ENCODE assay signal across 8 cellular contexts in the genomic region with DNA sequence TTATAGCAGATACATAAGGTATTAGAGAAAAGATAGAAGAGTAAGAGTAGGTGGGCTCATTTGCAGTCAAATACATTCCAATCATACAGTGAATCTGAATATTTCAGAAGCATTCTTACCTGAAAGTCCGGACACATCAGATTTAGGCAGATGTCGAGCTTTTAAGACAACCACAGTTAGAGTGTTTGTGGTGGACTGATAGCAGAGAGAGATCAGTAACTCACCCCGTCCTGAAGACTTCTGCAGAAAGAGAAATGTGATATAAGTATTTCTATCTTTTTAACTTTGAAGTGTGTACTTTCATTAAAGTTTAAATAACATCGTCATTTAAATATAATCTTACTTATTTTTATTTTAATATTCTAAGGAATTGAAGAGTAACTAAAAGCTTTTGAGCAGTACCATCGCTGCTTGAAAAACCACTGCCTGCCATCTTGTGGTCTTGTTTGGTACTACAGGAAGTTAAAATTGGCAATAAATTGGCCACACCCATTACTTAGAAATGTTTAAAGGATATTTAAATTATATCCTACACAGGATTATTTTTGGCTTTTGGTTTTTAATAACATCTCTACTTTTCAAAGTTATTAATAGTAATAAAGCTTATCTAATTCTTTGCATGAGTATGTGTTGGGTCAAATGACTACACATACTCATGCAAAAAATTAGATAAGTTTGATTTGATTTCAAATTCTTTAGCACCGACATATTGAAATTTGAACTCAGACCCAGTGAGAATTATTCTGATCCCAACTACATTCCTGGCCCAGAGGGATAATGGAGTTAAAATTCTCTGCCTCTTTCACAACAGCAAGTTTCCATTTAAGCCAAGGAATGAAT. TPM values are rescaled to one million over a fixed set of nuclear protein-coding genes. Genes with fewer than 3 reads are reported as not detected.
DNase-seq lines count a peak whose midpoint lies in the region; ATAC-seq and TF ChIP-seq lines count a peak whose summit lies in the region.
"Had no signal": no experiment of that assay in that cellular context is flagged by ENCODE, and none has a peak within 500 bp of the region (broad histone marks: within the 10 kb centered on the region; RNA-seq: fewer than 3 reads in every experiment).

No MANE protein-coding gene starts in this region.

- H3K79me2 ChIP-seq in OCI-LY3 (ENCODE audit: low read length) (no peaks in the 10 kb centered on the region), neural cell (replicated peaks; ENCODE audit: insufficient read depth, low read length) (peaks cover 23% of the 10 kb centered on the region)

- H3K27me3 ChIP-seq in OCI-LY3 (ENCODE audit: low read depth, low read length) (no peaks in the 10 kb centered on the region), endodermal cell (ENCODE audit: control insufficient read depth, insufficient read depth, low read length, poor library complexity, severe bottlenecking) (no peaks in the 10 kb centered on the region), neural cell (ENCODE audit: insufficient read depth, low read depth, low read length) (no peaks in the 10 kb centered on the region)

- H3K36me3 Mint-ChIP-seq in endodermal cell (ENCODE audit: low read depth), result no peaks in the 10 kb centered on the region
- H3K36me3 Mint-ChIP-seq: activated naive CD4-positive, alpha-beta T cell treated with anti-CD3 and anti-CD28 coated beads, Interleukin-2, amount 50 U/mL, for 72 hours had no signal

- H3K4me2 ChIP-seq in OCI-LY3 (ENCODE audit: low read length) (peak overlapping the region; percentile 45), neural cell (ENCODE audit: low read length) (no peak overlapping the region)

- peak overlapping the region; percentile 27 for H3K4me3 ChIP-seq in OCI-LY3 (ENCODE audit: low read length)
- H3K4me3 ChIP-seq in endodermal cell (ENCODE audit: low read length), result no peak overlapping the region
- H3K4me3 ChIP-seq in neural cell (ENCODE audit: low read length), result no peak overlapping the region

- no peak for TF ChIP-seq EP300 in neural cell (conservative IDR thresholded peaks at IDR 0.05; ENCODE audit: poor library complexity, severe bottlenecking)

- TF ChIP-seq CTCF in OCI-LY3 (IDR thresholded peaks at IDR 0.05; ENCODE audit: low read depth, low read length) (peak; percentile 83), endodermal cell (conservative IDR thresholded peaks at IDR 0.05) (peak; percentile 95), neural cell (IDR thresholded peaks at IDR 0.05; ENCODE audit: poor library complexity, severe bottlenecking) (peak; percentile 77)

- H3K4me1 Mint-ChIP-seq in endodermal cell, result peaks cover 3% of the 10 kb centered on the region

- no peak overlapping the region for H3K27ac ChIP-seq in OCI-LY3 (ENCODE audit: low read length)
- no peak overlapping the region for H3K27ac ChIP-seq in endodermal cell (ENCODE audit: low read depth, low read length)
- no peak overlapping the region for H3K27ac ChIP-seq in neural cell (ENCODE audit: low read length)

- no peak overlapping the region for H3K4me3 Mint-ChIP-seq in endodermal cell

- peak; percentile 82 for TF ChIP-seq RAD21 in neural cell (conservative IDR thresholded peaks at IDR 0.05)

- H3K36me3 ChIP-seq in OCI-LY3 (replicated peaks; ENCODE audit: low read depth, low read length) (no peaks in the 10 kb centered on the region), endodermal cell (ENCODE audit: control insufficient read depth, insufficient read depth, low read length) (no peaks in the 10 kb centered on the region), neural cell (ENCODE audit: insufficient read depth, low read length) (peaks cover 11% of the 10 kb centered on the region)

- H3K4me1 ChIP-seq in OCI-LY3 (ENCODE audit: low read length), result peaks cover 8% of the 10 kb centered on the region
- H3K4me1 ChIP-seq in endodermal cell (ENCODE audit: control insufficient read depth, insufficient read depth, low read length), result no peaks in the 10 kb centered on the region

- H3K9me2 ChIP-seq in neural cell (ENCODE audit: insufficient read depth, low read length), result no peaks in the 10 kb centered on the region

- DNase-seq in EL, result peak; percentile 32
- DNase-seq in endodermal cell, result peak; percentile 56
- no peak for DNase-seq in NK-92 treated with Interleukin-12 subunit alpha and Interleukin-12 subunit beta, amount 100 ng/mL, for 24 hours (lab: John Stamatoyannopoulos, UW)

- no peaks in the 10 kb centered on the region for H3K9me3 Mint-ChIP-seq in endodermal cell
- H3K9me3 Mint-ChIP-seq: activated naive CD4-positive, alpha-beta T cell treated with anti-CD3 and anti-CD28 coated beads, Interleukin-2, amount 50 U/mL, for 72 hours had no signal

- ATAC-seq in GM19351 (IDR thresholded peaks at IDR 0.05; ENCODE audit: unreplicated experiment) (peak; percentile 92), HG03432 (IDR thresholded peaks at IDR 0.05; ENCODE audit: unreplicated experiment) (peak; percentile 74)
- ATAC-seq: activated naive CD4-positive, alpha-beta T cell treated with anti-CD3 and anti-CD28 coated beads, Interleukin-2, amount 50 U/mL, for 72 hours had no signal

- H3K27ac Mint-ChIP-seq in endodermal cell, result no peak overlapping the region
- H3K27ac Mint-ChIP-seq: activated naive CD4-positive, alpha-beta T cell treated with anti-CD3 and anti-CD28 coated beads, Interleukin-2, amount 50 U/mL, for 72 hours had no signal

- H3K27me3 Mint-ChIP-seq in endodermal cell (ENCODE audit: insufficient read depth), result no peaks in the 10 kb centered on the region

- H3K9ac ChIP-seq in OCI-LY3 (ENCODE audit: low read length) (peak overlapping the region; percentile 15; the same call in 1 of the 2 replicates), endodermal cell (ENCODE audit: extremely low read depth, low read length, poor library complexity, severe bottlenecking) (no peak overlapping the region), neural cell (ENCODE audit: low read length) (no peak overlapping the region)

- no peaks in the 10 kb centered on the region for H3F3A ChIP-seq in neural cell (ENCODE audit: insufficient read depth, low read length, poor library complexity, severe bottlenecking)

- 53 to 69% methylated on average over 2 to 5 of the region's 6 CpGs for WGBS in endodermal cell (ENCODE audit: insufficient coverage in 1 of 2, insufficient read length in 1 of 2), 2 experiments

- H2AFZ ChIP-seq in OCI-LY3 (ENCODE audit: low read depth, low read length) (peak overlapping the region; percentile 67), neural cell (ENCODE audit: low read depth, low read length) (no peak overlapping the region)

- no peaks in the 10 kb centered on the region for H4K20me1 ChIP-seq in OCI-LY3 (ENCODE audit: insufficient read depth, low read length)
- no peaks in the 10 kb centered on the region for H4K20me1 ChIP-seq in neural cell (ENCODE audit: insufficient read depth)

- H3K9me3 ChIP-seq in OCI-LY3 (ENCODE audit: insufficient read depth, low read length) (no peaks in the 10 kb centered on the region), endodermal cell (ENCODE audit: control insufficient read depth, low read length) (no peaks in the 10 kb centered on the region), neural cell (ENCODE audit: low read length) (no peaks in the 10 kb centered on the region)

TF ChIP-seq in neural cell, 6 proteins besides CTCF, POLR2A, EP300 and RAD21:
- TF ChIP-seq SMC3 (conservative IDR thresholded peaks at IDR 0.05; ENCODE audit: poor library complexity) (peak; percentile 88), EZH2 (IDR thresholded peaks at IDR 0.05; ENCODE audit: borderline replicate concordance, insufficient read depth, low read length, poor library complexity, severe bottlenecking) (no peak), TAF1 (IDR thresholded peaks at IDR 0.05; ENCODE audit: low read depth) (no peak)

RNA-seq across cellular contexts. Expression of a gene that starts 5.5 kb away (rescaled TPM):
- under 1 TPM; 0.38 to 0.53 TPM for total RNA-seq in endodermal cell
- 12.8 TPM for polyA plus RNA-seq in endodermal cell (2013, experiment 1 of 2)
- polyA plus RNA-seq in endodermal cell (2013, experiment 2 of 2), result 9.1 TPM
- polyA plus RNA-seq in neural cell, result 145 and 167 TPM in 2 replicates
- polyA minus RNA-seq in neural cell, result 252 and 263 TPM in 2 replicates
- total RNA-seq: activated naive CD4-positive, alpha-beta T cell treated with anti-CD3 and anti-CD28 coated beads, Interleukin-2, amount 50 U/mL, for 72 hours had no signal
